ENCODE assay signal across 37 cellular contexts in genomic region chr1:212822956-212823355, GRCh38. TPM values are rescaled to one million over a fixed set of nuclear protein-coding genes. Genes with fewer than 3 reads are reported as not detected.
"Had no signal": no experiment of that assay in that cellular context is flagged by ENCODE, and none has a peak within 500 bp of the region (broad histone marks: within the 10 kb centered on the region; RNA-seq: fewer than 3 reads in every experiment).

No MANE protein-coding gene starts in this region.

- H3K27me3 ChIP-seq: adrenal gland, ascending aorta, body of pancreas, brain microvascular endothelial cell, breast epithelium, cardiac muscle cell had no signal

- H3K4me1 ChIP-seq: adrenal gland, ascending aorta, body of pancreas, breast epithelium had no signal

- H3K27ac ChIP-seq: adrenal gland, ascending aorta, body of pancreas, brain microvascular endothelial cell, breast epithelium, cardiac muscle cell had no signal

- ATAC-seq: activated naive CD4-positive, alpha-beta T cell treated with anti-CD3 and anti-CD28 coated beads, Interleukin-2, amount 50 U/mL, for 72 hours; activated naive CD8-positive, alpha-beta T cell treated with anti-CD3 and anti-CD28 coated beads, Interleukin-2, amount 50 U/mL, for 24 hours; activated T-cell treated with anti-CD3 and anti-CD28 coated beads, Interleukin-2, amount 50 U/mL, for 4 hours; activated T-cell treated with anti-CD3 and anti-CD28 coated beads, Interleukin-2, amount 50 U/mL, for 72 hours; activated T-helper 17 cell treated with anti-CD3 and anti-CD28 coated beads, Interleukin-2, amount 50 U/mL, for 72 hours; body of pancreas had no signal

- H3K36me3 ChIP-seq: adrenal gland, ascending aorta, brain microvascular endothelial cell, breast epithelium, cardiac muscle cell had no signal

- FAIRE-seq: astrocyte, bronchial epithelial cell had no signal

- DNase-seq: activated effector memory CD4-positive, alpha-beta T cell treated with anti-CD3 and anti-CD28 coated beads, Interleukin-2, amount 50 U/mL, for 16 hours; activated effector memory CD4-positive, alpha-beta T cell treated with Interleukin-2 at 50 U/mL for 16 hours; activated gamma-delta T cell; activated gamma-delta T cell treated with Interleukin-2 at 50 U/mL for 16 hours; activated naive CD4-positive, alpha-beta T cell; activated naive CD4-positive, alpha-beta T cell treated with anti-CD3 and anti-CD28 coated beads for 36 hours; activated naive CD4-positive, alpha-beta T cell treated with anti-CD3 and anti-CD28 coated beads, Interleukin-2, amount 10 ng/mL, durations not matched to agents 7 days and 5 days; activated naive CD4-positive, alpha-beta T cell treated with anti-CD3 and anti-CD28 coated beads, Interleukin-2, amount 50 U/mL, for 16 hours; activated naive CD4-positive, alpha-beta T cell treated with Interleukin-2 at 50 U/mL for 16 hours; activated naive CD8-positive, alpha-beta T cell treated with anti-CD3 and anti-CD28 coated beads for 36 hours; activated naive CD8-positive, alpha-beta T cell treated with anti-CD3 and anti-CD28 coated beads, Interleukin-2, amount 10 ng/mL, durations not matched to agents 7 days and 5 days; activated naive CD8-positive, alpha-beta T cell treated with anti-CD3 and anti-CD28 coated beads, Interleukin-2, amount 50 U/mL, for 24 hours; activated T-cell treated with anti-CD3 and anti-CD28 coated beads, Interleukin-2, amount 50 U/mL, for 1 hour; activated T-cell treated with anti-CD3 and anti-CD28 coated beads, Interleukin-2, amount 50 U/mL, for 24 hours; activated T-cell treated with anti-CD3 and anti-CD28 coated beads, Interleukin-2, amount 50 U/mL, for 4 hours; activated T-cell treated with anti-CD3 and anti-CD28 coated beads, Interleukin-2, amount 50 U/mL, for 48 hours; activated T-cell treated with anti-CD3 and anti-CD28 coated beads, Interleukin-2, amount 50 U/mL, for 72 hours; adrenal gland; amniotic stem cell; amygdala; anterior cingulate cortex; aorta; body of pancreas; brain microvascular endothelial cell; caudate nucleus; central memory CD4-positive, alpha-beta T cell; cerebellar nuclear complex had no signal

- H3K4me3 ChIP-seq: adrenal gland, ascending aorta, body of pancreas, breast epithelium, cardiac muscle cell had no signal

RNA-seq across cellular contexts. Expression of gene SPATA45, which starts 24.5 kb away (rescaled TPM):
- total RNA-seq: activated naive CD4-positive, alpha-beta T cell treated with anti-CD3 and anti-CD28 coated beads for 36 hours; activated naive CD4-positive, alpha-beta T cell treated with anti-CD3 and anti-CD28 coated beads, Interleukin-2, amount 50 U/mL, for 72 hours; activated naive CD8-positive, alpha-beta T cell treated with anti-CD3 and anti-CD28 coated beads for 36 hours; activated naive CD8-positive, alpha-beta T cell treated with anti-CD3 and anti-CD28 coated beads, Interleukin-2, amount 10 ng/mL, durations not matched to agents 7 days and 5 days; activated T-cell treated with anti-CD3 and anti-CD28 coated beads, Interleukin-2, amount 50 U/mL, for 4 hours; activated T-cell treated with anti-CD3 and anti-CD28 coated beads, Interleukin-2, amount 50 U/mL, for 72 hours; activated T-helper 1 cell treated with anti-CD3 and anti-CD28 coated beads, Interleukin-12 subunit alpha, Interleukin-12 subunit beta, Interleukin-2, Interleukin-4 antibody, amounts not matched to agents 30 ng/mL and 10 ng/mL and 1 ng/mL, durations not matched to agents 14 hours and 24 hours and 36 hours; activated T-helper 17 cell treated with anti-CD3 and anti-CD28 coated beads, Interleukin-2, amount 50 U/mL, for 72 hours; ascending aorta; astrocyte; body of pancreas; breast epithelium; bronchial epithelial cell; cardiac septum had no signal
- polyA plus RNA-seq: adipose tissue, adrenal gland, aorta, cardiac muscle cell had no signal
